20 cellular contexts compared by ENCODE assay signal in genomic region chr4:1802151-1802715, GRCh38. TPM values are rescaled to one million over a fixed set of nuclear protein-coding genes. Genes with fewer than 3 reads are reported as not detected.
DNase-seq lines count a peak whose midpoint lies in the region; ATAC-seq, FAIRE-seq and TF ChIP-seq lines count a peak whose summit lies in the region.
"Had no signal": no experiment of that assay in that cellular context is flagged by ENCODE, and none has a peak within 500 bp of the region (broad histone marks: within the 10 kb centered on the region; RNA-seq: fewer than 3 reads in every experiment).

No MANE protein-coding gene starts in this region.

- no peak overlapping the region for H3K4me3 ChIP-seq in BJ (ENCODE audit: low read depth, low read length)
- H3K4me3 ChIP-seq: pancreas, uterus had no signal

- CTCF ChIA-PET in BJ (lab: Yijun Ruan, JAX), result interaction anchor here (1.2 kb wide), 1 partner anchor 54 kb away, joined by 3 read pairs; no protein-coding TSS in a partner anchor

- POLR2A ChIA-PET in BJ (lab: Charles Lee), result interaction anchor here (0.6 kb wide), 1 partner anchor 20 kb away, joined by 3 read pairs; no protein-coding TSS in a partner anchor

- no peaks in the 10 kb centered on the region for H3K36me3 ChIP-seq in BJ (ENCODE audit: control insufficient read depth, insufficient read depth, low read length)
- H3K36me3 ChIP-seq: BE2C, brain microvascular endothelial cell, uterus had no signal

- intact Hi-C loops in left cardiac atrium (cut with DNase I), result no loop called here

- DNase-seq in BJ (ENCODE audit: low read depth), result peak; percentile 6
- peak; percentile 79 for DNase-seq in HuH-7.5 (ENCODE audit: low spot score)
- DNase-seq in RPMI7951 (ENCODE audit: low read depth), result peak; percentile 24
- DNase-seq in left cardiac atrium, result peak; percentile 62
- DNase-seq in frontal cortex (ENCODE audit: low spot score in 2 of 2), result no peak
- no peak for DNase-seq in activated naive CD4-positive, alpha-beta T cell treated with Interleukin-2 at 50 U/mL for 16 hours
- no peak for DNase-seq in stimulated activated CD8-positive, alpha-beta memory T cell treated with anti-CD3 and anti-CD28 coated beads, Interleukin-4, amount 100 ng/mL, for 48 hours
- DNase-seq: BE2C; brain microvascular endothelial cell; DMS79 treated with DMSO at 0.1 percent for 48 hours; effector memory CD8-positive, alpha-beta T cell; glutamatergic neuron; islet precursor cell; KBM-7; NCI-H187 treated with DMSO at 0.1 percent for 48 hours; NCI-H510A treated with DMSO at 0.1 percent for 48 hours; RPMI8226; uterus had no signal

- H3K27me3 ChIP-seq in BJ (ENCODE audit: control insufficient read depth, insufficient read depth, low read length), result no peaks in the 10 kb centered on the region
- H3K27me3 ChIP-seq: brain microvascular endothelial cell, pancreas, uterus had no signal

- peak in 1 of 2 donors; percentile 35 for ATAC-seq in left cardiac atrium
- ATAC-seq in HG02798 (IDR thresholded peaks at IDR 0.05; ENCODE audit: poor library complexity, unreplicated experiment), result no peak
- ATAC-seq: effector memory CD8-positive, alpha-beta T cell; pancreas had no signal

- TF ChIP-seq CTCF in BJ (IDR thresholded peaks at IDR 0.05; ENCODE audit: insufficient read depth, low read depth, low read length), result no peak

- FAIRE-seq in frontal cortex (lab: Jason Lieb, UNC), result no peak
- FAIRE-seq: pancreas had no signal

RNA-seq across cellular contexts. Expression of gene FGFR3, which starts 9.1 kb away (rescaled TPM):
- 0.58 and 1.0 TPM in 2 replicates for polyA plus RNA-seq in BJ (2011; rRNA removed)
- 0.38 and 0.46 TPM in 2 replicates for polyA minus RNA-seq in BJ (2011; rRNA and poly(A)+ RNA removed)
- 0.20 TPM in 1 of 2 replicates, not detected in the other for total RNA-seq in RPMI7951 (2014; rRNA removed; shearing (Covaris generic))
- total RNA-seq in left cardiac atrium (1 to 10 TPM; 1.6 to 5.4 TPM), frontal cortex (6.9 TPM)

RNA-seq across cellular contexts. Expression of gene LETM1, which starts 53.7 kb away (rescaled TPM):
- 13.6 and 17.1 TPM in 2 replicates for polyA plus RNA-seq in BJ (2011; rRNA removed)
- polyA minus RNA-seq in BJ (2011; rRNA and poly(A)+ RNA removed), result 35.0 and 35.1 TPM in 2 replicates
- 14.9 and 23.2 TPM in 2 replicates for total RNA-seq in RPMI7951 (2014; rRNA removed; shearing (Covaris generic))
- 10 to 100 TPM; 37.2 to 50.5 TPM for total RNA-seq in left cardiac atrium
- total RNA-seq in frontal cortex, result 115 TPM

Comparison
In these comparisons a context has a peak if more than half of its experiments do, and no peak if none do; other contexts are left out.
1. DNase-seq: peak in BJ (single experiment), HuH-7.5 (single experiment), RPMI7951 (single experiment) and left cardiac atrium (single experiment); none in frontal cortex (0 of 2), activated naive CD4-positive, alpha-beta T cell treated with Interleukin-2 at 50 U/mL for 16 hours (single experiment) and stimulated activated CD8-positive, alpha-beta memory T cell treated with anti-CD3 and anti-CD28 coated beads, Interleukin-4, amount 100 ng/mL, for 48 hours (single experiment).